Comparison of ENCODE assay signal across 20 cellular contexts in genomic region chr11:5390210-5390609, GRCh38. TPM values are rescaled to one million over a fixed set of nuclear protein-coding genes. Genes with fewer than 3 reads are reported as not detected.
"Had no signal": no experiment of that assay in that cellular context is flagged by ENCODE, and none has a peak within 500 bp of the region (broad histone marks: within the 10 kb centered on the region; RNA-seq: fewer than 3 reads in every experiment).

No MANE protein-coding gene starts in this region.

- H3K27ac ChIP-seq: breast epithelium, gastrocnemius medialis, heart right ventricle, left ventricle myocardium inferior, psoas muscle, suprapubic skin had no signal

- H3K4me1 ChIP-seq: breast epithelium, gastrocnemius medialis, heart right ventricle, left ventricle myocardium inferior, psoas muscle, suprapubic skin had no signal

- H3K9me3 ChIP-seq: breast epithelium, gastrocnemius medialis, heart right ventricle, left ventricle myocardium inferior, psoas muscle, suprapubic skin had no signal

- ATAC-seq: activated CD8-positive, alpha-beta T cell treated with anti-CD3 and anti-CD28 coated beads for 36 hours; gastrocnemius medialis; heart right ventricle; psoas muscle; sciatic nerve; stimulated activated naive CD8-positive, alpha-beta T cell treated with anti-CD3 and anti-CD28 coated beads, Interleukin-15, Interleukin-2, amounts not matched to agents 100 U/mL and 50 U/mL, for 24 hours had no signal

- H3K27me3 ChIP-seq: breast epithelium, gastrocnemius medialis, heart right ventricle, suprapubic skin had no signal

- H3K36me3 ChIP-seq: breast epithelium, gastrocnemius medialis, heart right ventricle, left ventricle myocardium inferior, suprapubic skin had no signal

- DNase-seq: activated CD4-positive, alpha-beta T cell treated with anti-CD3 and anti-CD28 coated beads for 1 hour; activated CD8-positive, alpha-beta memory T cell treated with anti-CD3 and anti-CD28 coated beads, Interleukin-2, amount 50 U/mL, for 48 hours; activated CD8-positive, alpha-beta T cell treated with anti-CD3 and anti-CD28 coated beads for 36 hours; activated naive CD8-positive, alpha-beta T cell treated with anti-CD3 and anti-CD28 coated beads, Interleukin-2, amount 10 ng/mL, durations not matched to agents 7 days and 5 days; aorta; gastrocnemius medialis; heart right ventricle; islet precursor cell; left ventricle myocardium inferior; occipital lobe; psoas muscle; stimulated activated CD4-positive, alpha-beta T cell treated with anti-CD3 and anti-CD28 coated beads, Interleukin-12 subunit alpha, Interleukin-12 subunit beta, amount 100 ng/mL, for 4 hours; stimulated activated CD8-positive, alpha-beta memory T cell treated with anti-CD3 and anti-CD28 coated beads, Interleukin-4, amount 100 ng/mL, for 48 hours; stimulated activated naive CD8-positive, alpha-beta T cell treated with anti-CD3 and anti-CD28 coated beads, Interleukin-15, Interleukin-2, amounts not matched to agents 100 U/mL and 50 U/mL, for 24 hours; T-helper 9 cell had no signal

- H3K4me3 ChIP-seq: breast epithelium, gastrocnemius medialis, heart right ventricle, left ventricle myocardium inferior, psoas muscle, suprapubic skin had no signal

RNA-seq across cellular contexts. Expression of gene OR51M1, which starts 6.6 kb away (rescaled TPM):
- total RNA-seq: activated CD8-positive, alpha-beta T cell treated with anti-CD3 and anti-CD28 coated beads for 36 hours; activated naive CD8-positive, alpha-beta T cell treated with anti-CD3 and anti-CD28 coated beads, Interleukin-2, amount 10 ng/mL, durations not matched to agents 7 days and 5 days; aorta; breast epithelium; cerebellum; gastrocnemius medialis; heart right ventricle; left ventricle myocardium inferior; natural killer cell treated with Interleukin-12 subunit alpha and Interleukin-12 subunit beta and Interleukin-15 and Interleukin-18, amount 100 ng/mL, for 72 hours; occipital lobe; psoas muscle; sciatic nerve; suprapubic skin had no signal
- polyA plus RNA-seq: aorta, heart right ventricle, psoas muscle had no signal

RNA-seq across cellular contexts. Expression of gene OR51Q1, which starts 31.7 kb away (rescaled TPM):
- total RNA-seq: activated CD8-positive, alpha-beta T cell treated with anti-CD3 and anti-CD28 coated beads for 36 hours; activated naive CD8-positive, alpha-beta T cell treated with anti-CD3 and anti-CD28 coated beads, Interleukin-2, amount 10 ng/mL, durations not matched to agents 7 days and 5 days; aorta; breast epithelium; cerebellum; gastrocnemius medialis; heart right ventricle; left ventricle myocardium inferior; natural killer cell treated with Interleukin-12 subunit alpha and Interleukin-12 subunit beta and Interleukin-15 and Interleukin-18, amount 100 ng/mL, for 72 hours; occipital lobe; psoas muscle; sciatic nerve; suprapubic skin had no signal
- polyA plus RNA-seq: heart right ventricle, psoas muscle had no signal

RNA-seq across cellular contexts. Expression of gene OR51B6, which starts 38.9 kb away (rescaled TPM):
- total RNA-seq: activated CD8-positive, alpha-beta T cell treated with anti-CD3 and anti-CD28 coated beads for 36 hours; activated naive CD8-positive, alpha-beta T cell treated with anti-CD3 and anti-CD28 coated beads, Interleukin-2, amount 10 ng/mL, durations not matched to agents 7 days and 5 days; aorta; breast epithelium; cerebellum; gastrocnemius medialis; heart right ventricle; left ventricle myocardium inferior; natural killer cell treated with Interleukin-12 subunit alpha and Interleukin-12 subunit beta and Interleukin-15 and Interleukin-18, amount 100 ng/mL, for 72 hours; occipital lobe; psoas muscle; sciatic nerve; suprapubic skin had no signal
- polyA plus RNA-seq: aorta, heart right ventricle, psoas muscle had no signal

RNA-seq across cellular contexts. Expression of gene OR51B5, which starts 46.9 kb away (rescaled TPM):
- total RNA-seq: activated CD8-positive, alpha-beta T cell treated with anti-CD3 and anti-CD28 coated beads for 36 hours; activated naive CD8-positive, alpha-beta T cell treated with anti-CD3 and anti-CD28 coated beads, Interleukin-2, amount 10 ng/mL, durations not matched to agents 7 days and 5 days; gastrocnemius medialis; left ventricle myocardium inferior; natural killer cell treated with Interleukin-12 subunit alpha and Interleukin-12 subunit beta and Interleukin-15 and Interleukin-18, amount 100 ng/mL, for 72 hours; psoas muscle; suprapubic skin had no signal
- polyA plus RNA-seq: aorta, heart right ventricle, psoas muscle had no signal

RNA-seq across cellular contexts. Expression of gene OR51I1, which starts 51.1 kb away (rescaled TPM):
- total RNA-seq: activated CD8-positive, alpha-beta T cell treated with anti-CD3 and anti-CD28 coated beads for 36 hours; activated naive CD8-positive, alpha-beta T cell treated with anti-CD3 and anti-CD28 coated beads, Interleukin-2, amount 10 ng/mL, durations not matched to agents 7 days and 5 days; gastrocnemius medialis; left ventricle myocardium inferior; natural killer cell treated with Interleukin-12 subunit alpha and Interleukin-12 subunit beta and Interleukin-15 and Interleukin-18, amount 100 ng/mL, for 72 hours; occipital lobe; psoas muscle; sciatic nerve; suprapubic skin had no signal
- polyA plus RNA-seq: aorta, heart right ventricle, psoas muscle had no signal
